8 cellular contexts compared by ENCODE assay signal in genomic region chr21:45555557-45556301, GRCh38.
DNase-seq lines count a peak whose midpoint lies in the region; ATAC-seq lines count a peak whose summit lies in the region.

No MANE protein-coding gene starts in this region.

- peak; percentile 94 for DNase-seq in AG20443 (ENCODE audit: low spot score)
- peak; percentile 79 to 85 for DNase-seq in NCI-H1930 (lab: John Stamatoyannopoulos, UW)
- peak; percentile 37 for DNase-seq in activated CD4-positive, alpha-beta T cell treated with anti-CD3 and anti-CD28 coated beads for 1 hour
- DNase-seq in dedifferentiated amniotic fluid mesenchymal stem cell (ENCODE audit: extremely low spot score), result peak; percentile 67
- DNase-seq in stimulated activated CD4-positive, alpha-beta T cell treated with anti-CD3 and anti-CD28 coated beads, Interleukin-4, amount 100 ng/mL, for 48 hours (ENCODE audit: low read depth in 2 of 2), result peak; percentile 25 to 54

- H3K27me3 ChIP-seq in layer of hippocampus (ENCODE audit: control insufficient read depth, insufficient read depth, low read length), result no peaks in the 10 kb centered on the region

- H3K27ac ChIP-seq in layer of hippocampus (ENCODE audit: low read depth, low read length), result peak overlapping the region; percentile 80

- ATAC-seq in GM19395 (IDR thresholded peaks at IDR 0.05; ENCODE audit: unreplicated experiment) (peak; percentile 72), HG03354 (IDR thresholded peaks at IDR 0.05; ENCODE audit: poor library complexity, severe bottlenecking, unreplicated experiment) (no peak)

Comparison
In these comparisons a context has a peak if more than half of its experiments do, and no peak if none do; other contexts are left out.
1. DNase-seq: peak in every context shown above with its lines; median percentile 94 in AG20443; 82 in NCI-H1930; 67 in dedifferentiated amniotic fluid mesenchymal stem cell; 40 in stimulated activated CD4-positive, alpha-beta T cell treated with anti-CD3 and anti-CD28 coated beads, Interleukin-4, amount 100 ng/mL, for 48 hours; 37 in activated CD4-positive, alpha-beta T cell treated with anti-CD3 and anti-CD28 coated beads for 1 hour.